ENCODE assay signal across 8 cellular contexts in the genomic region with DNA sequence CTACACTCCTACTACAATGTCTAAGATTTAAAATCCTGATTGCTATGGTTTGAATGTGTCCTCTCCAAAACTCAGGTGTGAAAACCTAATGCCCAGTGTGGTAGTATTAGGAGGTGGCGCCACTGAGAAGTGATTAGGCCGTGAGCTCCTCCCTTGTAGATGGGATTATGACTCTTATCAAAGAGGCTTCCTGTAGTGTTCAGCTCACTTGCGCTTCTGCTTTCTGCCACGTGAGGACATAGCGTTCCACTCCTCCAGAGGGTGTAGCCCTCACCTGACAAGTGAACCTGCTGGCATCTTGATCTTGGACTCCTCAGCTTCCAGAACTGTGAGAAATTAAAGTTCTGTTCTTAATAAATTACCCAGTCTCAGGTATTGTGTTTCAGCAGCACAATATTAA. TPM values are rescaled to one million over a fixed set of nuclear protein-coding genes. Genes with fewer than 3 reads are reported as not detected.
DNase-seq lines count a peak whose midpoint lies in the region; ATAC-seq and TF ChIP-seq lines count a peak whose summit lies in the region.

No MANE protein-coding gene starts in this region.

- no peaks in the 10 kb centered on the region for H3K36me3 ChIP-seq in A673 (ENCODE audit: insufficient read depth, low read length, poor library complexity, severe bottlenecking)
- H3K36me3 ChIP-seq in OCI-LY1 (ENCODE audit: insufficient read depth, low read length): no peaks in the 10 kb centered on the region
- H3K36me3 ChIP-seq in transverse colon: no peaks in the 10 kb centered on the region
- no peaks in the 10 kb centered on the region for H3K36me3 ChIP-seq in smooth muscle cell (ENCODE audit: low read depth)

- POLR2A ChIA-PET in A673 (lab: Charles Lee; ENCODE audit: low non-redundant PET): no interaction called here

- peaks cover 4% of the 10 kb centered on the region for H3K9me3 ChIP-seq in A673 (ENCODE audit: low read depth, low read length, poor library complexity, severe bottlenecking)
- H3K9me3 ChIP-seq in OCI-LY1 (ENCODE audit: low read length): no peaks in the 10 kb centered on the region
- H3K9me3 ChIP-seq in transverse colon: no peaks in the 10 kb centered on the region
- H3K9me3 ChIP-seq in smooth muscle cell (replicated peaks; ENCODE audit: low read depth): no peaks in the 10 kb centered on the region

- H3K4me1 ChIP-seq in A673 (ENCODE audit: insufficient read depth, low read length, poor library complexity, severe bottlenecking) (no peaks in the 10 kb centered on the region), OCI-LY1 (ENCODE audit: insufficient read depth, low read length, severe bottlenecking) (peaks cover 11% of the 10 kb centered on the region), transverse colon (no peaks in the 10 kb centered on the region), smooth muscle cell (ENCODE audit: low read depth) (no peaks in the 10 kb centered on the region)

- in situ Hi-C loops in transverse colon (cut with MboI; ENCODE audit: low pct_ligation_motif_present in 1 of 4, low pct_unique_long_range_greater_than_20kb in 1 of 4, low sequenced_read_pairs in 3 of 4): no loop called here

- TF ChIP-seq CTCF in A673 (conservative IDR thresholded peaks at IDR 0.05; ENCODE audit: low read depth, low read length) (no peak), OCI-LY1 (IDR thresholded peaks at IDR 0.05; ENCODE audit: low read length) (peak; percentile 45), choroid plexus epithelial cell (conservative IDR thresholded peaks at IDR 0.05; ENCODE audit: low read depth, low read length) (peak; percentile 28), transverse colon (IDR thresholded peaks at IDR 0.05) (peak in 4 of 5 experiments; percentile 30 to 55 (median 43)), smooth muscle cell (IDR thresholded peaks at IDR 0.05; ENCODE audit: borderline replicate concordance, insufficient read depth, poor library complexity, severe bottlenecking) (no peak)

- H3K9ac ChIP-seq in OCI-LY1 (ENCODE audit: low read length) (no peak overlapping the region), smooth muscle cell (ENCODE audit: low read depth) (no peak overlapping the region)

- H3K4me2 ChIP-seq in OCI-LY1 (ENCODE audit: low read length) (no peak overlapping the region), smooth muscle cell (no peak overlapping the region)

- H4K20me1 ChIP-seq in OCI-LY1 (ENCODE audit: insufficient read depth, low read length) (no peaks in the 10 kb centered on the region), smooth muscle cell (ENCODE audit: low read depth) (no peaks in the 10 kb centered on the region)

- no peak for TF ChIP-seq EP300 in transverse colon (IDR thresholded peaks at IDR 0.05; ENCODE audit: low read depth)

- H3K79me2 ChIP-seq in OCI-LY1 (ENCODE audit: insufficient read depth, low read length): no peaks in the 10 kb centered on the region
- no peaks in the 10 kb centered on the region for H3K79me2 ChIP-seq in smooth muscle cell (ENCODE audit: low read depth)

- 18 to 33% methylated on average over 3 to 5 of the region's 5 CpGs for WGBS in transverse colon (ENCODE audit: low coverage in 1 of 2), 2 donors
- WGBS in smooth muscle cell (ENCODE audit: low lambda C conversion rate): 34% methylated on average over 5 of the region's 5 CpGs

- peak; percentile 70 for ATAC-seq in GM19395 (IDR thresholded peaks at IDR 0.05; ENCODE audit: unreplicated experiment)
- ATAC-seq in HG03378 (IDR thresholded peaks at IDR 0.05; ENCODE audit: unreplicated experiment): no peak

- H3K4me3 ChIP-seq in A673 (ENCODE audit: low read depth, low read length, poor library complexity, severe bottlenecking): no peak overlapping the region
- no peak overlapping the region for H3K4me3 ChIP-seq in OCI-LY1 (ENCODE audit: low read depth, low read length, poor library complexity, severe bottlenecking)
- H3K4me3 ChIP-seq in choroid plexus epithelial cell (ENCODE audit: low read depth, low read length): no peak overlapping the region
- no peak overlapping the region for H3K4me3 ChIP-seq in transverse colon
- no peak overlapping the region for H3K4me3 ChIP-seq in smooth muscle cell

- H3K27ac ChIP-seq in A673 (ENCODE audit: low read depth, low read length, poor library complexity, severe bottlenecking): no peak overlapping the region
- no peak overlapping the region for H3K27ac ChIP-seq in OCI-LY1 (ENCODE audit: low read depth, low read length, poor library complexity, severe bottlenecking)
- H3K27ac ChIP-seq in transverse colon: no peak overlapping the region
- no peak overlapping the region for H3K27ac ChIP-seq in smooth muscle cell (ENCODE audit: low read depth)

- no peak for TF ChIP-seq POLR2A in transverse colon (IDR thresholded peaks at IDR 0.05)

- CTCF ChIA-PET in A673 (lab: Charles Lee): no interaction called here

- H3F3A ChIP-seq in OCI-LY1 (ENCODE audit: insufficient read depth, low read length): no peaks in the 10 kb centered on the region
- no peaks in the 10 kb centered on the region for H3F3A ChIP-seq in smooth muscle cell (ENCODE audit: low read depth)

- no peaks in the 10 kb centered on the region for H3K9me2 ChIP-seq in OCI-LY1 (ENCODE audit: low read depth, low read length)

- DNase-seq in A673 (ENCODE audit: low spot score) (peak; percentile 9), choroid plexus epithelial cell (ENCODE audit: low read depth) (peak; percentile 23), transverse colon (peak; percentile 69), smooth muscle cell (lab: John Stamatoyannopoulos, UW; ENCODE audit: unreplicated experiment) (no peak), A172 (ENCODE audit: low spot score) (no peak)

- H3K27me3 ChIP-seq in A673 (replicated peaks; ENCODE audit: insufficient read depth, low read depth, low read length, poor library complexity) (no peaks in the 10 kb centered on the region), OCI-LY1 (ENCODE audit: insufficient read depth, low read length) (peaks cover 3% of the 10 kb centered on the region; the same call in 1 of the 2 replicates), transverse colon (no peaks in the 10 kb centered on the region), smooth muscle cell (ENCODE audit: low read depth) (no peaks in the 10 kb centered on the region)

- intact Hi-C loops in A673 (cut with micrococcal nuclease; ENCODE audit: unreplicated experiment): no loop called here
- intact Hi-C loops in transverse colon (cut with DNase I; ENCODE audit: low total_unique reads): no loop called here

- BruUV-seq in A673 (replicated peaks; lab: Mats Ljungman, UMichigan): no TSS peak

- H2AFZ ChIP-seq in OCI-LY1 (ENCODE audit: low read length) (no peak overlapping the region), smooth muscle cell (ENCODE audit: low read depth) (no peak overlapping the region)

RNA-seq across cellular contexts. Expression of a gene that starts 33.0 kb away (rescaled TPM):
- total RNA-seq in A673 (2021) (9.1 and 11.5 TPM in 2 replicates), transverse colon (10 to 100 TPM in 2 of 4 donors, 1 to 10 TPM in 2; 5.4 to 23.6 (median 8.5) TPM), smooth muscle cell (2.9 and 3.6 TPM in 2 replicates)
- 11.9 and 12.9 TPM in 2 replicates for polyA plus RNA-seq in smooth muscle cell
- 2.0 and 2.1 TPM in 2 replicates for total RNA-seq in A172 (2014; rRNA removed; shearing (Covaris generic))

RNA-seq across cellular contexts. Expression of a gene that starts 49.3 kb away (rescaled TPM):
- total RNA-seq in A673 (2021): 122 and 132 TPM in 2 replicates
- total RNA-seq in transverse colon: 100 to 1,000 TPM; 102 to 144 (median 131) TPM
- total RNA-seq in smooth muscle cell: 389 and 400 TPM in 2 replicates
- polyA plus RNA-seq in smooth muscle cell: 335 and 340 TPM in 2 replicates
- total RNA-seq in A172 (2014; rRNA removed; shearing (Covaris generic)): 216 and 223 TPM in 2 replicates

Comparison
In these comparisons a context has a peak if more than half of its experiments do, and no peak if none do; other contexts are left out.
1. DNase-seq: peak in A673 (single experiment), choroid plexus epithelial cell (single experiment) and transverse colon (single experiment); none in smooth muscle cell (single experiment) and A172 (single experiment).
2. CTCF ChIP-seq: peak in OCI-LY1 (single experiment), choroid plexus epithelial cell (single experiment) and transverse colon (4 of 5); none in A673 (single experiment) and smooth muscle cell (single experiment).